Comparison of ENCODE assay signal across 9 cellular contexts in the genomic region with DNA sequence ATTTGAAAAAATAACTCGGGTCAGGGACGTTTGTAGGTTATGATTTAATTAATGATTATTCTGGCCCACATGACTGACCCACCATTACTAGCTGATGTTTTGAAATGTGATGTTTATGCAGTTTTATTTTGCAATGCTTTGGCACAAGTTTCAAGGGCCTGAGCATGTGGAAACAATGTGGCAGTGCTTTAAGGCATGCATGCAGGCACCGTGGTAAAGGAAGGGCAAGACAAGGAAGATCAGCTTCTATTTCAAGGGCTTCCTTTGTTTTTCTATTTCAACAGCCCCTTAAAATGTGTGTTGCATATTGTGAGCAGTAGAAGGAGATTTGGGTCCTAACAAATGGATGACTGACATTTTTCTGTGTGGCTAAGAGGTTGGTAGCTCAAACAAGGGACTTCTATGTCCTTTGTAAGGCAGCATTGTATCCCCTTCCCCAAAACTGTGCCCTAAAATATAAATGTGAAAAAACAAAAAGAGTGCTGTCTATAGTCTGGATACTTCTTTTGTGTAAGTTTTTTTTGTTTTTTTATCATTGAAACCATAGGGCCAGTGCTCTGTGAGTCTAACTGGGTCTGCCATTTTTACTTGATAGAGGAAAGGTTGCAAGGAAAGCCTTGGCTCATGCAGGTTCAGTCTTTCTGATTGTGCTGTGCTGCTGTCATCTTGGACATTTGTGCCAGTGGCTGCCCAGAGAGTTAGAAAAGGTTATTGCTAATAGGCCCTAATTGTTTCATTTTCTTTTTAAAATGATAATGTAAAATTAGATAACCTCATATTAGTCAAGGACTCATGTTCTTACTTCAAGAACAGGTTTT.
A peak's percentile ranks its signal among the peaks of the same experiment; 100 is the strongest.
DNase-seq lines count a peak whose midpoint lies in the region; ATAC-seq, FAIRE-seq and TF ChIP-seq lines count a peak whose summit lies in the region.
"Had no signal": no experiment of that assay in that cellular context is flagged by ENCODE, and none has a peak within 500 bp of the region (broad histone marks: within the 10 kb centered on the region; RNA-seq: fewer than 3 reads in every experiment).

No MANE protein-coding gene starts in this region.

- H3K36me3 Mint-ChIP-seq in Calu3 (ENCODE audit: insufficient read depth, unreplicated experiment) = peaks cover 6% of the 10 kb centered on the region
- H3K36me3 Mint-ChIP-seq in activated CD8-positive, alpha-beta T cell treated with anti-CD3 and anti-CD28 coated beads, Interleukin-2, amount 10 ng/mL, durations not matched to agents 7 days and 5 days (ENCODE audit: low read depth) = no peaks in the 10 kb centered on the region

- H3K27me3 Mint-ChIP-seq in Calu3 (ENCODE audit: unreplicated experiment) = no peaks in the 10 kb centered on the region
- peaks cover 7% of the 10 kb centered on the region for H3K27me3 Mint-ChIP-seq in activated CD8-positive, alpha-beta T cell treated with anti-CD3 and anti-CD28 coated beads, Interleukin-2, amount 10 ng/mL, durations not matched to agents 7 days and 5 days (ENCODE audit: low read depth)

- POLR2A ChIA-PET in activated CD8-positive, alpha-beta T cell treated with anti-CD3 and anti-CD28 coated beads, Interleukin-2, amount 10 ng/mL, durations not matched to agents 7 days and 5 days (lab: Charles Lee) = no interaction called here

- peaks cover 45% of the 10 kb centered on the region for H3K4me1 Mint-ChIP-seq in Calu3 (ENCODE audit: low read depth, unreplicated experiment)
- H3K4me1 Mint-ChIP-seq in activated CD8-positive, alpha-beta T cell treated with anti-CD3 and anti-CD28 coated beads, Interleukin-2, amount 10 ng/mL, durations not matched to agents 7 days and 5 days (ENCODE audit: low read depth) = peaks cover 3% of the 10 kb centered on the region

- H2AFZ ChIP-seq in osteoblast (ENCODE audit: low read length) = peak overlapping the region; percentile 61

- H4K20me1 ChIP-seq in osteoblast (ENCODE audit: insufficient read depth, low read length) = no peaks in the 10 kb centered on the region

- TF ChIP-seq CTCF in Calu3 (IDR thresholded peaks at IDR 0.05; ENCODE audit: unreplicated experiment) = no peak
- no peak for TF ChIP-seq CTCF in foreskin fibroblast (IDR thresholded peaks at IDR 0.05; ENCODE audit: low read depth, low read length)
- TF ChIP-seq CTCF in osteoblast (IDR thresholded peaks at IDR 0.05; ENCODE audit: extremely low read depth, low read depth, low read length) = no peak

- H3K27ac ChIP-seq in SJCRH30 (peak overlapping the region; percentile 59), osteoblast (ENCODE audit: low read depth, low read length) (no peak overlapping the region)

- H3K36me3 ChIP-seq in SJCRH30 (no peaks in the 10 kb centered on the region), osteoblast (ENCODE audit: insufficient read depth, low read length) (no peaks in the 10 kb centered on the region)

- ATAC-seq in activated CD8-positive, alpha-beta T cell treated with anti-CD3 and anti-CD28 coated beads, Interleukin-2, amount 10 ng/mL, durations not matched to agents 7 days and 5 days = no peak

- H3K4me3 ChIP-seq in SJCRH30 (peak overlapping the region; percentile 62), foreskin fibroblast (ENCODE audit: low read depth in 1 of 2, low read length in 2 of 2) (peak overlapping the region in 1 of 2 donors; percentile 62), osteoblast (ENCODE audit: insufficient read depth, low read length) (no peak overlapping the region)

- CTCF ChIA-PET in Calu3 (lab: Charles Lee) = interaction anchor here (1.1 to 1.5 kb wide), 2 partner anchors 20 to 33 kb away, joined by 3 to 5 read pairs; no protein-coding TSS in a partner anchor
- CTCF ChIA-PET in activated CD8-positive, alpha-beta T cell treated with anti-CD3 and anti-CD28 coated beads, Interleukin-2, amount 10 ng/mL, durations not matched to agents 7 days and 5 days (lab: Charles Lee) = interaction anchor here (0.8 kb wide), 2 partner anchors 19 to 169 kb away, joined by 3 read pairs; no protein-coding TSS in a partner anchor

- no peak overlapping the region for H3K4me2 ChIP-seq in osteoblast (ENCODE audit: insufficient read depth, low read length)

- FAIRE-seq in frontal cortex (lab: Jason Lieb, UNC) = no peak
- FAIRE-seq: TTC549 had no signal

- H3K9me3 Mint-ChIP-seq in Calu3 (ENCODE audit: low read depth, unreplicated experiment) = no peaks in the 10 kb centered on the region
- no peaks in the 10 kb centered on the region for H3K9me3 Mint-ChIP-seq in activated CD8-positive, alpha-beta T cell treated with anti-CD3 and anti-CD28 coated beads, Interleukin-2, amount 10 ng/mL, durations not matched to agents 7 days and 5 days (ENCODE audit: insufficient read depth)

- H3K9me3 ChIP-seq in SJCRH30 (replicated peaks) = no peaks in the 10 kb centered on the region
- H3K9me3 ChIP-seq in osteoblast (ENCODE audit: low read depth, low read length) = no peaks in the 10 kb centered on the region

- H3K4me3 Mint-ChIP-seq in Calu3 (ENCODE audit: low read depth, unreplicated experiment) = peak overlapping the region; percentile 51
- H3K4me3 Mint-ChIP-seq in activated CD8-positive, alpha-beta T cell treated with anti-CD3 and anti-CD28 coated beads, Interleukin-2, amount 10 ng/mL, durations not matched to agents 7 days and 5 days = no peak overlapping the region

- H3K27ac Mint-ChIP-seq in Calu3 (ENCODE audit: unreplicated experiment) = no peak overlapping the region
- H3K27ac Mint-ChIP-seq in activated CD8-positive, alpha-beta T cell treated with anti-CD3 and anti-CD28 coated beads, Interleukin-2, amount 10 ng/mL, durations not matched to agents 7 days and 5 days = no peak overlapping the region

- H3K4me1 ChIP-seq in SJCRH30 = peaks cover 6% of the 10 kb centered on the region
- peaks cover 3% of the 10 kb centered on the region for H3K4me1 ChIP-seq in osteoblast (ENCODE audit: insufficient read depth, low read length)

- no peaks in the 10 kb centered on the region for H3K27me3 ChIP-seq in SJCRH30
- H3K27me3 ChIP-seq in osteoblast (ENCODE audit: insufficient read depth, low read length) = no peaks in the 10 kb centered on the region

- intact Hi-C loops in Calu3 (cut with micrococcal nuclease; ENCODE audit: unreplicated experiment) = loop anchor here (5.0 kb wide), 1 partner anchor 46 kb away; no protein-coding TSS in a partner anchor

- BruUV-seq in Calu3 (replicated peaks; lab: Mats Ljungman, UMichigan) = no TSS peak

- DNase-seq in Calu3 (peak; percentile 6), SJCRH30 (peak in 1 of 2 experiments; percentile 44), foreskin fibroblast (peak; percentile 85 to 90), osteoblast (ENCODE audit: insufficient read length, low spot score, missing footprints) (no peak), frontal cortex (ENCODE audit: low spot score in 2 of 2) (no peak), GOT3 (lab: John Stamatoyannopoulos, UW) (no peak)
- DNase-seq in activated CD8-positive, alpha-beta T cell treated with anti-CD3 and anti-CD28 coated beads, Interleukin-2, amount 10 ng/mL, durations not matched to agents 7 days and 5 days = no peak
- no peak for DNase-seq in stimulated activated CD4-positive, alpha-beta T cell treated with anti-CD3 and anti-CD28 coated beads, Interleukin-1b, Interleukin-23, amount 100 ng/mL, for 48 hours

- H3K79me2 ChIP-seq in osteoblast (ENCODE audit: insufficient read depth, low read length) = no peaks in the 10 kb centered on the region

Comparison
In these comparisons a context has a peak if more than half of its experiments do, and no peak if none do; other contexts are left out.
1. DNase-seq: peak in Calu3 (single experiment) and foreskin fibroblast (2 of 2); none in osteoblast (single experiment), frontal cortex (0 of 2), activated CD8-positive, alpha-beta T cell treated with anti-CD3 and anti-CD28 coated beads, Interleukin-2, amount 10 ng/mL, durations not matched to agents 7 days and 5 days (single experiment), stimulated activated CD4-positive, alpha-beta T cell treated with anti-CD3 and anti-CD28 coated beads, Interleukin-1b, Interleukin-23, amount 100 ng/mL, for 48 hours (single experiment) and GOT3 (single experiment).